In genomic region chr14:34873591-34874385, GRCh38 we compare ENCODE assay signal across 1 cellular context.
TF ChIP-seq lines count a peak whose summit lies in the region.

No MANE protein-coding gene starts in this region.

TF ChIP-seq in GM12878, 131 proteins besides CTCF, POLR2A, EP300 and RAD21 (continued from another document and continues in another):
- TF ChIP-seq ZNF384 (IDR thresholded peaks at IDR 0.05; ENCODE audit: borderline replicate concordance, low read depth, low read length) (0 out of 2 replicates have a peak, but pooled peaks have one; percentile 13), TCF3 (IDR thresholded peaks at IDR 0.05; ENCODE audit: borderline replicate concordance, insufficient read depth, low read depth, low read length) (no peak), LARP7 (IDR thresholded peaks at IDR 0.05) (no peak; the same call in none of the 2 replicates), HDGF (IDR thresholded peaks at IDR 0.05) (peak; percentile 90), POLR2AphosphoS2 (IDR thresholded peaks at IDR 0.05; ENCODE audit: low read depth, low read length) (peak; percentile 87; the same call in 1 of the 2 replicates), E2F4 (IDR thresholded peaks at IDR 0.05; ENCODE audit: low read depth, low read length) (no peak), MAX (IDR thresholded peaks at IDR 0.05; ENCODE audit: low read depth, low read length) (peak; percentile 54; the same call in 1 of the 2 replicates), BCLAF1 (IDR thresholded peaks at IDR 0.05) (no peak), WRNIP1 (IDR thresholded peaks at IDR 0.05; ENCODE audit: borderline replicate concordance, low read depth, low read length) (0 out of 2 replicates have a peak, but pooled peaks have one; percentile 68), MYC (IDR thresholded peaks at IDR 0.05; ENCODE audit: insufficient read depth, insufficient read length, insufficient replicate concordance, low read length, severe bottlenecking) (peak; percentile 24), BACH1 (IDR thresholded peaks at IDR 0.05; ENCODE audit: borderline replicate concordance) (peak; percentile 33; the same call in 1 of the 2 replicates), ZNF24 (IDR thresholded peaks at IDR 0.05) (no peak), YBX1 (IDR thresholded peaks at IDR 0.05) (no peak), TCF7 (IDR thresholded peaks at IDR 0.05; ENCODE audit: borderline replicate concordance) (no peak), BCL11A (IDR thresholded peaks at IDR 0.05; ENCODE audit: low read depth, low read length) (no peak), RCOR1 (conservative IDR thresholded peaks at IDR 0.05; ENCODE audit: low read depth, low read length) (no peak), POU2F2 (IDR thresholded peaks at IDR 0.05; ENCODE audit: borderline replicate concordance, low read depth, low read length) (peak; percentile 59), NFXL1 (IDR thresholded peaks at IDR 0.05; ENCODE audit: borderline replicate concordance) (no peak), SRF (IDR thresholded peaks at IDR 0.05; ENCODE audit: low read depth in 2 of 2, low read length in 2 of 2) (no peak), ZNF687 (IDR thresholded peaks at IDR 0.05) (peak; percentile 58; the same call in 1 of the 2 replicates), SUPT20H (IDR thresholded peaks at IDR 0.05; ENCODE audit: borderline replicate concordance, control insufficient read depth, low read depth, low read length) (no peak), SMAD1 (IDR thresholded peaks at IDR 0.05; ENCODE audit: low read depth, partially characterized antibody) (peak; percentile 51), MEF2B (IDR thresholded peaks at IDR 0.05; ENCODE audit: partially characterized antibody, poor library complexity, severe bottlenecking) (peak; percentile 65), ZNF592 (IDR thresholded peaks at IDR 0.05) (0 out of 2 replicates have a peak, but pooled peaks have one; percentile 61), RUNX3 (IDR thresholded peaks at IDR 0.05; ENCODE audit: low read length) (peak; percentile 61), CREB1 (IDR thresholded peaks at IDR 0.05; ENCODE audit: low read depth) (peak; percentile 47), KAT2A (conservative IDR thresholded peaks at IDR 0.05; ENCODE audit: control insufficient read depth, low read depth, low read length) (no peak), RB1 (IDR thresholded peaks at IDR 0.05; ENCODE audit: borderline replicate concordance) (no peak), REST (IDR thresholded peaks at IDR 0.05; ENCODE audit: low read depth, low read length) (no peak), CBX3 (IDR thresholded peaks at IDR 0.05; ENCODE audit: borderline replicate concordance, low read depth) (no peak), IKZF2 (IDR thresholded peaks at IDR 0.05) (peak; percentile 82 to 88), POLR2AphosphoS5 (IDR thresholded peaks at IDR 0.05; ENCODE audit: low read length) (peak; percentile 65; the same call in 1 of the 2 replicates), PKNOX1 (IDR thresholded peaks at IDR 0.05) (peak; percentile 43), EZH2 (IDR thresholded peaks at IDR 0.05; ENCODE audit: borderline replicate concordance, control insufficient read depth, low read depth, low read length) (no peak), SREBF2 (IDR thresholded peaks at IDR 0.05; ENCODE audit: low read length) (no peak), ZBTB33 (IDR thresholded peaks at IDR 0.05) (no peak), ZSCAN29 (IDR thresholded peaks at IDR 0.05) (no peak), IRF3 (IDR thresholded peaks at IDR 0.05) (no peak), RBBP5 (conservative IDR thresholded peaks at IDR 0.05) (no peak)
